In genomic region chr9:36929350-36929675, GRCh38 we compare ENCODE assay signal across 10 cellular contexts.
"Had no signal": no experiment of that assay in that cellular context is flagged by ENCODE, and none has a peak within 500 bp of the region (broad histone marks: within the 10 kb centered on the region; RNA-seq: fewer than 3 reads in every experiment).

No MANE protein-coding gene starts in this region.

- H3K4me3 ChIP-seq: breast epithelium, upper lobe of right lung had no signal

- H3K36me3 ChIP-seq: breast epithelium, upper lobe of right lung had no signal

- H3K4me1 ChIP-seq: breast epithelium, upper lobe of right lung had no signal

- DNase-seq: endodermal cell, erythroblast, hippocampal formation, right cardiac atrium, small intestine, T1000, upper lobe of right lung had no signal

- ATAC-seq: naive thymus-derived CD4-positive, alpha-beta T cell; right cardiac atrium; upper lobe of right lung had no signal

- H3K9me3 ChIP-seq: upper lobe of right lung had no signal

- H3K27ac Mint-ChIP-seq: endodermal cell, progenitor cell of endocrine pancreas had no signal

- H3K27ac ChIP-seq: breast epithelium, upper lobe of right lung had no signal

- H3K27me3 ChIP-seq: upper lobe of right lung had no signal

- H3K4me3 Mint-ChIP-seq: endodermal cell had no signal
